In genomic region chr1:165862448-165862847, GRCh38 we compare ENCODE assay signal across 14 cellular contexts. TPM values are rescaled to one million over a fixed set of nuclear protein-coding genes. Genes with fewer than 3 reads are reported as not detected.
DNase-seq lines count a peak whose midpoint lies in the region; ATAC-seq, FAIRE-seq and TF ChIP-seq lines count a peak whose summit lies in the region.
"Had no signal": no experiment of that assay in that cellular context is flagged by ENCODE, and none has a peak within 500 bp of the region (broad histone marks: within the 10 kb centered on the region; RNA-seq: fewer than 3 reads in every experiment).

No MANE protein-coding gene starts in this region.

- no peaks in the 10 kb centered on the region for H3K27me3 ChIP-seq in GM12878 (replicated peaks in 1 of 2; ENCODE audit: control insufficient read depth in 2 of 2, insufficient read depth in 2 of 2, low read length in 1 of 2)
- no peaks in the 10 kb centered on the region for H3K27me3 ChIP-seq in thymus (ENCODE audit: control insufficient read depth, insufficient read depth)

- POLR2A ChIA-PET in GM12878 (lab: Charles Lee), result interaction anchor here (1.8 kb wide), 1 partner anchor 12 kb away, joined by 7 read pairs; no protein-coding TSS in a partner anchor

- intact Hi-C loops in GM12878 (cut with micrococcal nuclease; ENCODE audit: unreplicated experiment), result no loop called here

- no peak overlapping the region for H2AFZ ChIP-seq in GM12878 (ENCODE audit: control insufficient read depth, low read depth, low read length)

- H4K20me1 ChIP-seq in GM12878 (ENCODE audit: control insufficient read depth, insufficient read depth), result no peaks in the 10 kb centered on the region

- H3K36me3 ChIP-seq in GM12878 (ENCODE audit: control insufficient read depth in 2 of 2, insufficient read depth in 2 of 2, low read length in 1 of 2), result peaks cover 4 to 5% of the 10 kb centered on the region in 2 experiments; a peak in 3 of 4 replicates
- no peaks in the 10 kb centered on the region for H3K36me3 ChIP-seq in thymus (ENCODE audit: control insufficient read depth, insufficient read depth)

- RAD21 ChIA-PET in GM12878 (lab: Charles Lee; ENCODE audit: unreplicated experiment), result interaction anchor here (1.1 to 3.0 kb wide), 7 partner anchors 9 to 176 kb away, joined by 3 to 10 read pairs (median 4); no protein-coding TSS in a partner anchor

- H3K79me2 ChIP-seq in GM12878 (ENCODE audit: control insufficient read depth, insufficient read depth, low read length), result peaks cover 77% of the 10 kb centered on the region

- H3K4me1 ChIP-seq in GM12878 (ENCODE audit: control insufficient read depth, insufficient read depth, low read length) (peaks cover 22% of the 10 kb centered on the region), thymus (ENCODE audit: control insufficient read depth, insufficient read depth, low read length) (peaks cover 45% of the 10 kb centered on the region)

- SMC1A ChIA-PET in GM12878 (lab: Charles Lee; ENCODE audit: uncharacterized antibody, unreplicated experiment), result interaction anchor here (0.6 to 2.8 kb wide), 11 partner anchors 9 to 139 kb away, joined by 3 to 16 read pairs (median 4); no protein-coding TSS in a partner anchor

- no peak for TF ChIP-seq POLR2A in GM12878 (IDR thresholded peaks at IDR 0.05; ENCODE audit: low read depth, low read length)

- DNase-seq in DMS 273 (lab: John Stamatoyannopoulos, UW; ENCODE audit: unreplicated experiment), result peak; percentile 47
- no peak for DNase-seq in DMS 273 treated with DMSO at 0.1 percent for 48 hours (lab: John Stamatoyannopoulos, UW)
- no peak for DNase-seq in GM12878 (ENCODE audit: low read depth, low spot score)
- no peak for DNase-seq in NCI-H1436 (lab: John Stamatoyannopoulos, UW)
- DNase-seq in kidney tubule cell (ENCODE audit: low spot score), result no peak
- DNase-seq in NCI-H2029 (lab: John Stamatoyannopoulos, UW), result no peak
- DNase-seq: activated CD4-positive, alpha-beta memory T cell treated with anti-CD3 and anti-CD28 coated beads, Interleukin-2, amount 10 ng/mL, durations not matched to agents 7 days and 5 days; KG1; naive B cell; NCI-H82 had no signal

- TF ChIP-seq CTCF in GM12878 (IDR thresholded peaks at IDR 0.05 in 2 of 3, conservative IDR thresholded peaks at IDR 0.05 in 1 of 3; ENCODE audit: control insufficient read depth in 2 of 3, extremely low read depth in 1 of 3, insufficient read depth in 1 of 3, low read depth in 3 of 3, low read length in 3 of 3), result no peak

- no TSS peak for BruUV-seq in GM12878 (replicated peaks; lab: Mats Ljungman, UMichigan)

- H3K4me3 ChIP-seq in GM12878 (no peak overlapping the region), thymus (ENCODE audit: low read length) (no peak overlapping the region)

- peak overlapping the region; percentile 53 for H3K4me2 ChIP-seq in GM12878 (ENCODE audit: control insufficient read depth, insufficient read depth)

- TF ChIP-seq RAD21 in GM12878 (IDR thresholded peaks at IDR 0.05; ENCODE audit: insufficient read depth, low read depth, low read length), result no peak

- in situ Hi-C loops in GM12878 (cut with MboI), result no loop called here

- FAIRE-seq in GM12878 (lab: Jason Lieb, UNC), result no peak

- H3K9me3 ChIP-seq in GM12878 (replicated peaks; ENCODE audit: control insufficient read depth, insufficient read depth, low read length) (no peaks in the 10 kb centered on the region), thymus (ENCODE audit: control insufficient read depth) (no peaks in the 10 kb centered on the region)

- H3K9ac ChIP-seq in GM12878 (ENCODE audit: control insufficient read depth, insufficient read depth, low read length), result peak overlapping the region; percentile 28; the same call in 1 of the 2 replicates

- H3K27ac ChIP-seq in GM12878 (ENCODE audit: control insufficient read depth, insufficient read depth) (peak overlapping the region; percentile 27), thymus (ENCODE audit: low read depth) (peak overlapping the region; percentile 61)
- H3K27ac ChIP-seq: 22Rv1 had no signal

- CTCF ChIA-PET in GM12878 (lab: Yijun Ruan, JAX), result interaction anchor here (0.6 to 1.8 kb wide), 9 partner anchors 9 to 1135 kb away, joined by 3 to 7 read pairs (median 3); partner anchors contain the start of gene UCK2

- ATAC-seq in HG03108 (IDR thresholded peaks at IDR 0.05; ENCODE audit: unreplicated experiment), result peak; percentile 44
- ATAC-seq in GM12878, result peak; percentile 55
- ATAC-seq: stimulated activated memory B cell treated with anti-CD40 and anti-IgM and Interleukin-4, amounts not matched to agents 10 μg/mL and 1 μg/mL and 100 μg/mL, for 72 hours had no signal

- TF ChIP-seq EP300 in GM12878 (IDR thresholded peaks at IDR 0.05; ENCODE audit: borderline replicate concordance in 1 of 2, control insufficient read depth in 1 of 2, low read depth in 2 of 2, low read length in 2 of 2), result no peak

- 66% methylated on average over 5 of the region's 5 CpGs for WGBS in GM12878 (ENCODE audit: insufficient coverage, insufficient replicate concordance, low lambda C conversion rate, missing lambda C conversion rate)
- WGBS in thymus, result 31% methylated on average over 5 of the region's 5 CpGs

TF ChIP-seq in GM12878, 131 proteins besides CTCF, POLR2A, EP300 and RAD21 (continues in another document):
- TF ChIP-seq, protein P1, sequence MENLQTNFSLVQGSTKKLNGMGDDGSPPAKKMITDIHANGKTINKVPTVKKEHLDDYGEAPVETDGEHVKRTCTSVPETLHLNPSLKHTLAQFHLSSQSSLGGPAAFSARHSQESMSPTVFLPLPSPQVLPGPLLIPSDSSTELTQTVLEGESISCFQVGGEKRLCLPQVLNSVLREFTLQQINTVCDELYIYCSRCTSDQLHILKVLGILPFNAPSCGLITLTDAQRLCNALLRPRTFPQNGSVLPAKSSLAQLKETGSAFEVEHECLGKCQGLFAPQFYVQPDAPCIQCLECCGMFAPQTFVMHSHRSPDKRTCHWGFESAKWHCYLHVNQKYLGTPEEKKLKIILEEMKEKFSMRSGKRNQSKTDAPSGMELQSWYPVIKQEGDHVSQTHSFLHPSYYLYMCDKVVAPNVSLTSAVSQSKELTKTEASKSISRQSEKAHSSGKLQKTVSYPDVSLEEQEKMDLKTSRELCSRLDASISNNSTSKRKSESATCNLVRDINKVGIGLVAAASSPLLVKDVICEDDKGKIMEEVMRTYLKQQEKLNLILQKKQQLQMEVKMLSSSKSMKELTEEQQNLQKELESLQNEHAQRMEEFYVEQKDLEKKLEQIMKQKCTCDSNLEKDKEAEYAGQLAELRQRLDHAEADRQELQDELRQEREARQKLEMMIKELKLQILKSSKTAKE (IDR thresholded peaks at IDR 0.05; ENCODE audit: low read depth, poor library complexity, severe bottlenecking), result no peak
- TF ChIP-seq NFXL1 (IDR thresholded peaks at IDR 0.05; ENCODE audit: borderline replicate concordance), result no peak
- TF ChIP-seq CREB1 (IDR thresholded peaks at IDR 0.05; ENCODE audit: low read depth), result no peak
- TF ChIP-seq ATF3 (IDR thresholded peaks at IDR 0.05; ENCODE audit: borderline replicate concordance, extremely low read depth, low read depth, low read length), result no peak
- TF ChIP-seq DPF2 (IDR thresholded peaks at IDR 0.05), result no peak
- TF ChIP-seq SIN3A (IDR thresholded peaks at IDR 0.05; ENCODE audit: low read depth, low read length), result no peak
- TF ChIP-seq ZNF274 (IDR thresholded peaks at IDR 0.05; ENCODE audit: insufficient read depth, insufficient read length), result no peak
- TF ChIP-seq MTA2 (IDR thresholded peaks at IDR 0.05; ENCODE audit: low read depth), result no peak
- TF ChIP-seq CEBPB (IDR thresholded peaks at IDR 0.05; ENCODE audit: borderline replicate concordance in 1 of 2, low read depth in 2 of 2, low read length in 2 of 2), result no peak
- no peak for TF ChIP-seq POU2F2 (IDR thresholded peaks at IDR 0.05; ENCODE audit: borderline replicate concordance, low read depth, low read length)
- no peak for TF ChIP-seq ZNF384 (IDR thresholded peaks at IDR 0.05; ENCODE audit: borderline replicate concordance, low read depth, low read length)
- TF ChIP-seq KDM1A (IDR thresholded peaks at IDR 0.05; ENCODE audit: borderline replicate concordance), result no peak
- no peak for TF ChIP-seq RB1 (IDR thresholded peaks at IDR 0.05; ENCODE audit: borderline replicate concordance)
- no peak for TF ChIP-seq NFIC (IDR thresholded peaks at IDR 0.05; ENCODE audit: low read depth, low read length)

RNA-seq across cellular contexts. Expression of gene UCK2, which starts 35.0 kb away (rescaled TPM):
- total RNA-seq in GM12878 (2013; cell fraction: nucleolus; rRNA removed), result 49.7 and 55.2 TPM in 2 replicates
- total RNA-seq in GM12878 (2014; rRNA removed) (99.9 and 105 TPM in 2 replicates), GM12878 (2014; rRNA removed; fragmentation: Illumina TruSeq; extraction: Trizol) (55.3 and 57.0 TPM in 2 replicates), GM12878 (2021) (70.9 and 74.0 TPM in 2 replicates)
- polyA plus RNA-seq in GM12878 (2011; ENCODE audit: low read depth), result 35.8 TPM
- polyA plus RNA-seq in GM12878 (2011; rRNA removed) (79.0 and 95.4 TPM in 2 replicates), GM12878 (2014; fragmentation: Illumina TruSeq; extraction: Trizol) (59.0 and 70.7 TPM in 2 replicates), GM12878 (2014; fragmentation: Nextera tagmentation; extraction: Ambion mirVana) (10 to 100 TPM; 67.0 to 74.3 TPM), GM12878 (2014; rRNA removed) (96.3 and 97.0 TPM in 2 replicates), GM12878 (2016; fragmentation: Nextera tagmentation; extraction: Ambion mirVana) (100 to 1,000 TPM in 1 of 2 experiments, 10 to 100 TPM in 1; 97.6 to 106 TPM), thymus (13.2 TPM)
- polyA plus RNA-seq in GM12878 (2011; cell fraction: cytosol; rRNA removed), result 117 and 130 TPM in 2 replicates
- 66.9 and 67.2 TPM in 2 replicates for polyA plus RNA-seq in GM12878 (2011; cell fraction: nucleus; rRNA removed)
- polyA plus RNA-seq in GM12878 (2012), result 34.8 and 36.4 TPM in 2 replicates
- polyA minus RNA-seq in GM12878 (2011; rRNA and poly(A)+ RNA removed), result 129 and 137 TPM in 2 replicates
- polyA minus RNA-seq in GM12878 (2011; cell fraction: cytosol; rRNA and poly(A)+ RNA removed), result 42.0 and 46.0 TPM in 2 replicates
- polyA minus RNA-seq in GM12878 (2011; cell fraction: nucleus; rRNA and poly(A)+ RNA removed), result 27.6 and 52.4 TPM in 2 replicates
